1 cellular context compared by ENCODE assay signal in genomic region chr13:59492030-59492636, GRCh38.
TF ChIP-seq lines count a peak whose summit lies in the region.

No MANE protein-coding gene starts in this region.

TF ChIP-seq in GM23338, 12 proteins besides CTCF, POLR2A, EP300 and RAD21 (continued from another document):
- no peak for TF ChIP-seq ZNF462 (CRISPR knock-in tag; IDR thresholded peaks at IDR 0.05)
- no peak for TF ChIP-seq JUNB (IDR thresholded peaks at IDR 0.05; ENCODE audit: unreplicated experiment)
- no peak for TF ChIP-seq NANOG (IDR thresholded peaks at IDR 0.05; ENCODE audit: borderline replicate concordance)
- no peak for TF ChIP-seq ETS1 (IDR thresholded peaks at IDR 0.05)
- no peak for TF ChIP-seq REST (IDR thresholded peaks at IDR 0.05; ENCODE audit: unreplicated experiment)
- no peak for TF ChIP-seq STAT1 (IDR thresholded peaks at IDR 0.05; ENCODE audit: unreplicated experiment)
- no peak for TF ChIP-seq EZH2 (IDR thresholded peaks at IDR 0.05; ENCODE audit: low read depth, unreplicated experiment)
- TF ChIP-seq CREB1 (CRISPR knock-in tag; IDR thresholded peaks at IDR 0.05; ENCODE audit: low read depth): no peak
